In genomic region chr6:98433325-98433724, GRCh38 we compare ENCODE assay signal across 16 cellular contexts.
DNase-seq lines count a peak whose midpoint lies in the region; ATAC-seq and TF ChIP-seq lines count a peak whose summit lies in the region.
"Had no signal": no experiment of that assay in that cellular context is flagged by ENCODE, and none has a peak within 500 bp of the region (broad histone marks: within the 10 kb centered on the region; RNA-seq: fewer than 3 reads in every experiment).

No MANE protein-coding gene starts in this region.

- H3K27me3 ChIP-seq in heart left ventricle, result no peaks in the 10 kb centered on the region
- H3K27me3 ChIP-seq: dorsolateral prefrontal cortex, upper lobe of left lung had no signal

- no peak overlapping the region for H3K4me3 ChIP-seq in heart left ventricle
- H3K4me3 ChIP-seq: dorsolateral prefrontal cortex, upper lobe of left lung had no signal

- no peak for TF ChIP-seq POLR2A in heart left ventricle (IDR thresholded peaks at IDR 0.05)

- H3K27ac ChIP-seq in heart left ventricle, result no peak overlapping the region
- H3K27ac ChIP-seq: dorsolateral prefrontal cortex, upper lobe of left lung, VCaP had no signal

- no peaks in the 10 kb centered on the region for H3K4me1 ChIP-seq in heart left ventricle
- H3K4me1 ChIP-seq: upper lobe of left lung had no signal

- no peaks in the 10 kb centered on the region for H3K36me3 ChIP-seq in heart left ventricle
- H3K36me3 ChIP-seq: upper lobe of left lung had no signal

- peaks cover 0 to 20% (median 0%) of the 10 kb centered on the region in 12 donors for H3K9me3 ChIP-seq in heart left ventricle
- H3K9me3 ChIP-seq: upper lobe of left lung had no signal

- 76 to 85% (median 84%) methylated on average over 2 of the region's 2 CpGs for WGBS in heart left ventricle, 4 donors

- TF ChIP-seq CTCF in heart left ventricle (IDR thresholded peaks at IDR 0.05), result no peak

- intact Hi-C loops in heart left ventricle (cut with DNase I), result no loop called here

- ATAC-seq in GM18502 (IDR thresholded peaks at IDR 0.05; ENCODE audit: poor library complexity, unreplicated experiment) (peak; percentile 93), GM19463 (IDR thresholded peaks at IDR 0.05; ENCODE audit: unreplicated experiment) (peak; percentile 82), HG02763 (IDR thresholded peaks at IDR 0.05; ENCODE audit: unreplicated experiment) (peak; percentile 89), HG03439 (IDR thresholded peaks at IDR 0.05; ENCODE audit: unreplicated experiment) (peak; percentile 90), heart left ventricle (no peak)

- DNase-seq in activated T-cell treated with anti-CD3 and anti-CD28 coated beads for 4 hours, result no peak
- no peak for DNase-seq in heart left ventricle
- DNase-seq in medulla oblongata (ENCODE audit: extremely low spot score), result no peak
- no peak for DNase-seq in NCI-H2107 (lab: John Stamatoyannopoulos, UW)
- DNase-seq: activated CD8-positive, alpha-beta memory T cell treated with anti-CD3 and anti-CD28 coated beads, Interleukin-2, amount 50 U/mL, for 4 hours; amniotic stem cell; DMS 273 treated with DMSO at 0.1 percent for 48 hours; dorsolateral prefrontal cortex; NCI-H1694; posterior cingulate gyrus; upper lobe of left lung had no signal

Comparison
In these comparisons a context has a peak if more than half of its experiments do, and no peak if none do; other contexts are left out.
1. ATAC-seq: peak in GM18502 (single experiment), GM19463 (single experiment), HG02763 (single experiment) and HG03439 (single experiment); none in heart left ventricle (0 of 4).